11 cellular contexts compared by ENCODE assay signal in genomic region chr15:52008698-52009434, GRCh38. TPM values are rescaled to one million over a fixed set of nuclear protein-coding genes. Genes with fewer than 3 reads are reported as not detected.
DNase-seq lines count a peak whose midpoint lies in the region; ATAC-seq, FAIRE-seq and TF ChIP-seq lines count a peak whose summit lies in the region.
"Had no signal": no experiment of that assay in that cellular context is flagged by ENCODE, and none has a peak within 500 bp of the region (broad histone marks: within the 10 kb centered on the region; RNA-seq: fewer than 3 reads in every experiment).

No MANE protein-coding gene starts in this region.

- H2AFZ ChIP-seq in PC-9 (no peak overlapping the region), Karpas-422 (ENCODE audit: low read length) (no peak overlapping the region; the same call in 1 of the 2 replicates)
- H2AFZ ChIP-seq: parathyroid adenoma had no signal

- H3K27me3 ChIP-seq in PC-9 (ENCODE audit: insufficient read depth, low read depth) (no peaks in the 10 kb centered on the region), Peyer's patch (no peaks in the 10 kb centered on the region), Karpas-422 (ENCODE audit: low read length) (0 out of 2 replicates have a peak, but pooled peaks cover 2% of the 10 kb centered on the region)

- H3K27ac ChIP-seq in A549 (peak overlapping the region; percentile 6 to 14; a peak in 2 of 6 replicates), PC-9 (no peak overlapping the region), Peyer's patch (peak overlapping the region in 1 of 4 donors; percentile 38), Karpas-422 (ENCODE audit: low read length) (no peak overlapping the region)
- H3K27ac ChIP-seq: parathyroid adenoma had no signal

- FAIRE-seq in A549 (lab: Jason Lieb, UNC), result no peak

- no peaks in the 10 kb centered on the region for H3K79me2 ChIP-seq in PC-9 (ENCODE audit: low read depth)
- no peaks in the 10 kb centered on the region for H3K79me2 ChIP-seq in Karpas-422 (ENCODE audit: low read length)
- H3K79me2 ChIP-seq: parathyroid adenoma had no signal

- ATAC-seq in A549 (peak in 1 of 2 experiments; percentile 21; a peak in 3 of 6 replicates), GM18519 (IDR thresholded peaks at IDR 0.05; ENCODE audit: low FRiP score, unreplicated experiment) (peak; percentile 23)
- ATAC-seq: effector memory CD8-positive, alpha-beta T cell had no signal

- H3F3A ChIP-seq in PC-9 (ENCODE audit: insufficient read depth, low read depth), result no peaks in the 10 kb centered on the region

- no peak for TF ChIP-seq EP300 in A549 (IDR thresholded peaks at IDR 0.05)

- H4K20me1 ChIP-seq in PC-9 (ENCODE audit: insufficient read depth), result no peaks in the 10 kb centered on the region
- no peaks in the 10 kb centered on the region for H4K20me1 ChIP-seq in Karpas-422 (ENCODE audit: insufficient read depth, low read depth, low read length)

- BruUV-seq in PC-9 (replicated peaks; lab: Mats Ljungman, UMichigan), result no TSS peak

- TF ChIP-seq CTCF in A549 (IDR thresholded peaks at IDR 0.05), result no peak
- no peak for TF ChIP-seq CTCF in PC-9 (conservative IDR thresholded peaks at IDR 0.05)
- no peak for TF ChIP-seq CTCF in Peyer's patch (IDR thresholded peaks at IDR 0.05)
- no peak for TF ChIP-seq CTCF in GM20000 (IDR thresholded peaks at IDR 0.05; ENCODE audit: extremely low read depth, missing control alignments)

- peaks cover 58% of the 10 kb centered on the region for H3K4me1 ChIP-seq in A549
- H3K4me1 ChIP-seq in PC-9 (replicated peaks; ENCODE audit: insufficient read depth), result peaks cover 30% of the 10 kb centered on the region
- no peaks in the 10 kb centered on the region for H3K4me1 ChIP-seq in Peyer's patch
- H3K4me1 ChIP-seq in Karpas-422 (ENCODE audit: low read length), result peaks cover 8% of the 10 kb centered on the region

- no peak for TF ChIP-seq RAD21 in A549 (conservative IDR thresholded peaks at IDR 0.05 in 1 of 2, IDR thresholded peaks at IDR 0.05 in 1 of 2)

- H3K36me3 ChIP-seq in PC-9 (ENCODE audit: low read depth) (no peaks in the 10 kb centered on the region), Peyer's patch (no peaks in the 10 kb centered on the region), Karpas-422 (ENCODE audit: insufficient read depth, low read length) (no peaks in the 10 kb centered on the region)

- 48% methylated on average over 2 of the region's 2 CpGs for WGBS in A549 (ENCODE audit: missing lambda C conversion rate)

- POLR2A ChIA-PET in A549 (lab: Yijun Ruan, JAX), result no interaction called here
- POLR2A ChIA-PET in PC-9 (lab: Charles Lee; ENCODE audit: unreplicated experiment), result no interaction called here

- peak overlapping the region; percentile 32 for H3K4me2 ChIP-seq in A549
- no peak overlapping the region for H3K4me2 ChIP-seq in PC-9
- no peak overlapping the region for H3K4me2 ChIP-seq in Karpas-422 (ENCODE audit: low read depth, low read length, poor library complexity, severe bottlenecking)

- TF ChIP-seq POLR2A in A549 (IDR thresholded peaks at IDR 0.05; ENCODE audit: low read length), result no peak
- no peak for TF ChIP-seq POLR2A in Peyer's patch (IDR thresholded peaks at IDR 0.05)

- no peak overlapping the region for H3K9ac ChIP-seq in Karpas-422 (ENCODE audit: low read length)
- H3K9ac ChIP-seq: parathyroid adenoma had no signal

- no peaks in the 10 kb centered on the region for H3K9me3 ChIP-seq in A549
- H3K9me3 ChIP-seq in PC-9 (ENCODE audit: insufficient read depth, low read depth), result no peaks in the 10 kb centered on the region
- H3K9me3 ChIP-seq in Peyer's patch, result no peaks in the 10 kb centered on the region
- H3K9me3 ChIP-seq in Karpas-422 (ENCODE audit: low read length), result no peaks in the 10 kb centered on the region

- CTCF ChIA-PET in A549 (lab: Yijun Ruan, JAX), result interaction anchor here (1.9 kb wide), 1 partner anchor 69 kb away, joined by 4 read pairs; no protein-coding TSS in a partner anchor
- CTCF ChIA-PET in PC-9 (lab: Charles Lee), result no interaction called here

- intact Hi-C loops in PC-9 (cut with micrococcal nuclease; ENCODE audit: unreplicated experiment), result no loop called here

- DNase-seq in A549 (ENCODE audit: low read depth in 1 of 2, low spot score in 1 of 2) (peak in 1 of 2 experiments; percentile 61), NCI-H2196 treated with DMSO at 0.1 percent for 48 hours (lab: John Stamatoyannopoulos, UW; ENCODE audit: unreplicated experiment) (peak; percentile 46), dermis blood vessel endothelial cell (peak; percentile 53), PC-9 (no peak), Peyer's patch (no peak), Karpas-422 (no peak), GM20000 (ENCODE audit: low spot score) (no peak)
- DNase-seq: CD4-positive, alpha-beta memory T cell; effector memory CD8-positive, alpha-beta T cell had no signal

- H3K9me2 ChIP-seq in PC-9 (ENCODE audit: insufficient read depth), result no peaks in the 10 kb centered on the region
- no peaks in the 10 kb centered on the region for H3K9me2 ChIP-seq in Karpas-422 (replicated peaks; ENCODE audit: insufficient read depth, low read length)

- no peak overlapping the region for H3K4me3 ChIP-seq in A549
- H3K4me3 ChIP-seq in PC-9, result no peak overlapping the region
- no peak overlapping the region for H3K4me3 ChIP-seq in Peyer's patch
- H3K4me3 ChIP-seq in Karpas-422 (ENCODE audit: low read length), result no peak overlapping the region

TF ChIP-seq in A549, 52 proteins besides CTCF, POLR2A, EP300 and RAD21:
- TF ChIP-seq HOXA7 (CRISPR knock-in tag; IDR thresholded peaks at IDR 0.05) (no peak), USF2 (IDR thresholded peaks at IDR 0.05) (0 out of 2 replicates have a peak, but pooled peaks have one; percentile 19), GATA3 (IDR thresholded peaks at IDR 0.05; ENCODE audit: borderline replicate concordance) (no peak)
TF ChIP-seq in A549: peak in this region for 1.

RNA-seq across cellular contexts. Expression of gene MAPK6, which starts 10.2 kb away (rescaled TPM):
- 94.7 and 126 TPM in 2 replicates for polyA plus RNA-seq in A549 (2011; rRNA removed)
- 15.3 and 16.6 TPM in 2 replicates for polyA plus RNA-seq in A549 (2012; cell fraction: cytosol; rRNA removed)
- polyA plus RNA-seq in A549 (2012; cell fraction: nucleus; rRNA removed), result 5.6 and 9.9 TPM in 2 replicates
- polyA plus RNA-seq in A549 (2017; fragmentation: RNase III; extraction: RNeasy Plus Mini Kit Qiagen cat#74134 plus additional on column Dnase treatment), result 46.5 to 49.1 TPM (median 48.4 TPM) in 3 replicates
- polyA minus RNA-seq in A549 (2011; rRNA and poly(A)+ RNA removed), result 65.2 and 66.6 TPM in 2 replicates
- 41.5 and 59.5 TPM in 2 replicates for total RNA-seq in dermis blood vessel endothelial cell
- 27.5 and 38.7 TPM in 2 replicates for total RNA-seq in PC-9 (2021)
- total RNA-seq in Peyer's patch, result 100 to 1,000 TPM in 1 of 4 donors, 10 to 100 TPM in 3; 41.3 to 112 (median 72.3) TPM
- total RNA-seq in Karpas-422 (2014; rRNA removed; shearing (Covaris generic); ENCODE audit: low replicate concordance), result 12.8 and 24.7 TPM in 2 replicates

RNA-seq across cellular contexts. Expression of gene LEO1, which starts 37.3 kb away (rescaled TPM):
- polyA plus RNA-seq in A549 (2011; rRNA removed) (19.2 and 22.3 TPM in 2 replicates), A549 (2017; fragmentation: RNase III; extraction: RNeasy Plus Mini Kit Qiagen cat#74134 plus additional on column Dnase treatment) (60.2 to 61.3 TPM (median 60.3 TPM) in 3 replicates)
- 7.5 and 10.9 TPM in 2 replicates for polyA plus RNA-seq in A549 (2012; cell fraction: cytosol; rRNA removed)
- polyA plus RNA-seq in A549 (2012; cell fraction: nucleus; rRNA removed), result 3.0 and 6.1 TPM in 2 replicates
- 4.5 and 5.4 TPM in 2 replicates for polyA minus RNA-seq in A549 (2011; rRNA and poly(A)+ RNA removed)
- total RNA-seq in dermis blood vessel endothelial cell (38.6 and 59.1 TPM in 2 replicates), PC-9 (2021) (18.2 and 21.7 TPM in 2 replicates), Peyer's patch (10 to 100 TPM; 23.9 to 53.6 (median 27.3) TPM)
- total RNA-seq in Karpas-422 (2014; rRNA removed; shearing (Covaris generic); ENCODE audit: low replicate concordance), result 16.9 and 32.3 TPM in 2 replicates

Comparison
In these comparisons a context has a peak if more than half of its experiments do, and no peak if none do; other contexts are left out.
1. DNase-seq: peak in NCI-H2196 treated with DMSO at 0.1 percent for 48 hours (single experiment) and dermis blood vessel endothelial cell (single experiment); none in PC-9 (0 of 2), Peyer's patch (0 of 3), Karpas-422 (single experiment) and GM20000 (single experiment).
2. H3K27ac ChIP-seq: peak in A549 (2 of 2); none in PC-9 (single experiment) and Karpas-422 (single experiment).